8 cellular contexts compared by ENCODE assay signal in the genomic region with DNA sequence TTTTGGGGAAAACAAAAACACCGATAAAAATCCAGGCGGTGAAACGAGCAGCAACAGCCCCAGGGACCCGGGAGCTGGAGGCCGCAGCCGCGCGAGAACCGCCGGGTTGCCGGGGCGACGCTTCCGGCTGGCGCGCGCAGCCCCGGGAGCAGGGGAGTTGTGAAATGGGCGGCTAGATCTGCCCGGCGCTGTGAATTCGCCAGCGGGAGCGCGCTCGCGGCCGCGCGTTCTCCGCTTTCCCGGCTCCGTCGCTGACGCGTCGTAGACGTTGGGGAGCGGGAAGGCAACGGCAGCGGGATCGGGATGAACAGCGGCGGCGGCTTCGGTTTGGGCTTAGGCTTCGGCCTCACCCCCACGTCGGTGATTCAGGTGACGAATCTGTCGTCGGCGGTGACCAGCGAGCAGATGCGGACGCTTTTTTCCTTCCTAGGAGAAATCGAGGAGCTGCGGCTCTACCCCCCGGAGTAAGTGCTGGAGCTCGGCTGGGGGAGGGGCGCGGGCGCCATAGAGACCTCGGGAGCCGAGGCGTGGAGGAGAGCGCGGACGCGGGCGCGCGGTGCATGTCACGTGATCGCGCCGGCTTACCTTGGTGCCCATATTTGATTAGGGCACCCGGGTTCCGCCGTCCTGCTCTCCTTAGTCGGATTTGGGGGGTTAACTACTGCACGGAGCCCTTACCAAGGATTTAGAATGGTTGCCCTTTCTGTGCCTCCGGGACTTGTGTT. TPM values are rescaled to one million over a fixed set of nuclear protein-coding genes. Genes with fewer than 3 reads are reported as not detected.
A peak's percentile ranks its signal among the peaks of the same experiment; 100 is the strongest.
DNase-seq lines count a peak whose midpoint lies in the region; ATAC-seq and TF ChIP-seq lines count a peak whose summit lies in the region.

Gene SREK1, plus strand, starts transcription at position 227 of the 725 bp plus-strand sequence. Its CDS starts 77 bp downstream, at position 304.

- no peaks in the 10 kb centered on the region for H3K9me3 ChIP-seq in fibroblast of lung (ENCODE audit: control insufficient read depth, insufficient read depth, low read depth, low read length)
- no peaks in the 10 kb centered on the region for H3K9me3 ChIP-seq in naive thymus-derived CD4-positive, alpha-beta T cell (ENCODE audit: control insufficient read depth in 2 of 3, low read length in 3 of 3)

- TF ChIP-seq CTCF in RWPE1 (conservative IDR thresholded peaks at IDR 0.05; ENCODE audit: low read depth) = no peak
- no peak for TF ChIP-seq CTCF in fibroblast of lung (conservative IDR thresholded peaks at IDR 0.05 in 1 of 2, IDR thresholded peaks at IDR 0.05 in 1 of 2; ENCODE audit: low read depth in 1 of 2, low read length in 2 of 2)

- H3K9ac ChIP-seq in fibroblast of lung (ENCODE audit: insufficient read depth, low read length) = peak within 1 kb of the TSS; percentile 99

- no peaks in the 10 kb centered on the region for H3K27me3 Mint-ChIP-seq in activated T-helper 17 cell treated with anti-CD3 and anti-CD28 coated beads, Interleukin-2, amount 50 U/mL, for 72 hours
- H3K27me3 Mint-ChIP-seq in naive thymus-derived CD4-positive, alpha-beta T cell = no peaks in the 10 kb centered on the region
- no peaks in the 10 kb centered on the region for H3K27me3 Mint-ChIP-seq in stimulated activated memory B cell treated with anti-CD40 and anti-IgM and Interleukin-4, amounts not matched to agents 10 μg/mL and 1 μg/mL and 100 μg/mL, for 72 hours

- intact Hi-C loops in naive thymus-derived CD4-positive, alpha-beta T cell (cut with micrococcal nuclease) = loop anchor here (1.0 to 10.0 kb wide), 14 partner anchors 17 to 1377 kb away; partner anchors contain the start of genes CENPK (in 2 of the 2), PPWD1 (in 2 of the 2), TRIM23 (in 2 of the 2) and CWC27 (in 1 of the 2)

- DNase-seq in Daoy (ENCODE audit: low read depth) (peak; percentile 96), GOT3 (lab: John Stamatoyannopoulos, UW) (peak; percentile 81), LHCN-M2 (ENCODE audit: low read depth) (peak; percentile 93), RWPE1 (ENCODE audit: low spot score) (peak; percentile 99), fibroblast of lung (ENCODE audit: low read depth in 2 of 2) (peak; percentile 91 to 94)
- DNase-seq in naive thymus-derived CD4-positive, alpha-beta T cell = peak; percentile 84 to 90 (median 89)

- peaks cover 10% of the 10 kb centered on the region for H3K4me1 Mint-ChIP-seq in activated T-helper 17 cell treated with anti-CD3 and anti-CD28 coated beads, Interleukin-2, amount 50 U/mL, for 72 hours
- H3K4me1 Mint-ChIP-seq in naive thymus-derived CD4-positive, alpha-beta T cell = peaks cover 22 to 60% (median 47%) of the 10 kb centered on the region in 7 donors
- peaks cover 24% of the 10 kb centered on the region for H3K4me1 Mint-ChIP-seq in stimulated activated memory B cell treated with anti-CD40 and anti-IgM and Interleukin-4, amounts not matched to agents 10 μg/mL and 1 μg/mL and 100 μg/mL, for 72 hours

- peak within 1 kb of the TSS; percentile 97 for H3K4me3 Mint-ChIP-seq in activated T-helper 17 cell treated with anti-CD3 and anti-CD28 coated beads, Interleukin-2, amount 50 U/mL, for 72 hours
- peak within 1 kb of the TSS; percentile 91 to 100 (median 98) for H3K4me3 Mint-ChIP-seq in naive thymus-derived CD4-positive, alpha-beta T cell
- peak within 1 kb of the TSS; percentile 94 for H3K4me3 Mint-ChIP-seq in stimulated activated memory B cell treated with anti-CD40 and anti-IgM and Interleukin-4, amounts not matched to agents 10 μg/mL and 1 μg/mL and 100 μg/mL, for 72 hours

- CTCF ChIA-PET in RWPE1 (lab: Yijun Ruan, JAX) = interaction anchor here (0.5 to 0.6 kb wide), 2 partner anchors 14 to 1508 kb away, joined by 3 to 4 read pairs; no protein-coding TSS in a partner anchor
- CTCF ChIA-PET in naive thymus-derived CD4-positive, alpha-beta T cell (lab: Charles Lee) = no interaction called here

- peaks cover 2% of the 10 kb centered on the region for H4K20me1 ChIP-seq in fibroblast of lung (ENCODE audit: control insufficient read depth, extremely low read depth, insufficient read depth, low read length)

- H3K9me3 Mint-ChIP-seq in activated T-helper 17 cell treated with anti-CD3 and anti-CD28 coated beads, Interleukin-2, amount 50 U/mL, for 72 hours = no peaks in the 10 kb centered on the region
- peaks cover 0 to 7% (median 0%) of the 10 kb centered on the region in 11 donors for H3K9me3 Mint-ChIP-seq in naive thymus-derived CD4-positive, alpha-beta T cell
- no peaks in the 10 kb centered on the region for H3K9me3 Mint-ChIP-seq in stimulated activated memory B cell treated with anti-CD40 and anti-IgM and Interleukin-4, amounts not matched to agents 10 μg/mL and 1 μg/mL and 100 μg/mL, for 72 hours

- H3K4me2 ChIP-seq in fibroblast of lung (ENCODE audit: extremely low read depth, insufficient read depth, low read length) = peak within 1 kb of the TSS; percentile 95

- H3K4me3 ChIP-seq in fibroblast of lung (replicated peaks in 1 of 4; ENCODE audit: control extremely low read depth in 1 of 4, insufficient read depth in 1 of 4, low read depth in 3 of 4, low read length in 4 of 4) = peak within 1 kb of the TSS; percentile 80 to 95 (median 92)
- H3K4me3 ChIP-seq in naive thymus-derived CD4-positive, alpha-beta T cell (ENCODE audit: low read length) = peak within 1 kb of the TSS; percentile 80

- peak within 1 kb of the TSS; percentile 99 for H3K27ac Mint-ChIP-seq in activated T-helper 17 cell treated with anti-CD3 and anti-CD28 coated beads, Interleukin-2, amount 50 U/mL, for 72 hours
- H3K27ac Mint-ChIP-seq in naive thymus-derived CD4-positive, alpha-beta T cell = peak within 1 kb of the TSS; percentile 99 to 100 (median 100)
- H3K27ac Mint-ChIP-seq in stimulated activated memory B cell treated with anti-CD40 and anti-IgM and Interleukin-4, amounts not matched to agents 10 μg/mL and 1 μg/mL and 100 μg/mL, for 72 hours = peak within 1 kb of the TSS; percentile 99

- H3K27me3 ChIP-seq in fibroblast of lung (ENCODE audit: control insufficient read depth, insufficient read depth, low read length) = no peaks in the 10 kb centered on the region
- no peaks in the 10 kb centered on the region for H3K27me3 ChIP-seq in naive thymus-derived CD4-positive, alpha-beta T cell (ENCODE audit: control insufficient read depth in 2 of 2, insufficient read depth in 2 of 2, low read length in 2 of 2)

- POLR2A ChIA-PET in RWPE1 (lab: Yijun Ruan, JAX; ENCODE audit: low non-redundant PET) = interaction anchor here (0.6 to 0.7 kb wide), 2 partner anchors 13 to 15 kb away, joined by 3 read pairs; no protein-coding TSS in a partner anchor
- POLR2A ChIA-PET in naive thymus-derived CD4-positive, alpha-beta T cell (lab: Charles Lee) = interaction anchor here (0.6 to 3.0 kb wide), 14 partner anchors 9 to 581 kb away, joined by 3 to 26 read pairs (median 4); partner anchors contain the start of genes CENPK, NLN, PPWD1 and SGTB

- H3K36me3 Mint-ChIP-seq in activated T-helper 17 cell treated with anti-CD3 and anti-CD28 coated beads, Interleukin-2, amount 50 U/mL, for 72 hours (ENCODE audit: low read depth) = peaks cover 31% of the 10 kb centered on the region
- peaks cover 0 to 8% (median 5%) of the 10 kb centered on the region in 5 donors for H3K36me3 Mint-ChIP-seq in naive thymus-derived CD4-positive, alpha-beta T cell
- H3K36me3 Mint-ChIP-seq in stimulated activated memory B cell treated with anti-CD40 and anti-IgM and Interleukin-4, amounts not matched to agents 10 μg/mL and 1 μg/mL and 100 μg/mL, for 72 hours = no peaks in the 10 kb centered on the region

- ATAC-seq in activated T-helper 17 cell treated with anti-CD3 and anti-CD28 coated beads, Interleukin-2, amount 50 U/mL, for 72 hours (replicated peaks) = peak; percentile 90
- peak; percentile 91 for ATAC-seq in naive thymus-derived CD4-positive, alpha-beta T cell
- peak; percentile 96 for ATAC-seq in stimulated activated memory B cell treated with anti-CD40 and anti-IgM and Interleukin-4, amounts not matched to agents 10 μg/mL and 1 μg/mL and 100 μg/mL, for 72 hours

- peaks cover 46% of the 10 kb centered on the region for H3K79me2 ChIP-seq in fibroblast of lung (ENCODE audit: control insufficient read depth, insufficient read depth, low read length)

- peak within 1 kb of the TSS; percentile 90 for H2AFZ ChIP-seq in fibroblast of lung (ENCODE audit: low read length)

- H3K36me3 ChIP-seq in fibroblast of lung (ENCODE audit: control insufficient read depth, insufficient read depth, low read length) = no peaks in the 10 kb centered on the region
- H3K36me3 ChIP-seq in naive thymus-derived CD4-positive, alpha-beta T cell (ENCODE audit: control insufficient read depth in 2 of 3, insufficient read depth in 3 of 3, low read length in 3 of 3) = peaks cover 0 to 10% (median 0%) of the 10 kb centered on the region in 3 experiments

- H3K27ac ChIP-seq in RWPE1 (peak within 1 kb of the TSS; percentile 98), fibroblast of lung (ENCODE audit: insufficient read depth, low read length) (peak within 1 kb of the TSS; percentile 99)
- H3K27ac ChIP-seq in naive thymus-derived CD4-positive, alpha-beta T cell (ENCODE audit: low read depth, low read length) = peak within 1 kb of the TSS; percentile 98

- peaks cover 4% of the 10 kb centered on the region for H3K4me1 ChIP-seq in fibroblast of lung (ENCODE audit: control insufficient read depth, extremely low read depth, insufficient read depth, low read length)
- H3K4me1 ChIP-seq in naive thymus-derived CD4-positive, alpha-beta T cell (ENCODE audit: control insufficient read depth in 2 of 2, insufficient read depth in 2 of 2, low read length in 2 of 2) = peaks cover 21 to 34% of the 10 kb centered on the region in 2 donors

RNA-seq across cellular contexts. Expression of gene SREK1, which starts in this region (rescaled TPM):
- 37.2 and 49.1 TPM in 2 replicates for total RNA-seq in Daoy (2014; rRNA removed; shearing (Covaris generic))
- 37.4 and 39.7 TPM in 2 replicates for total RNA-seq in LHCN-M2 (2014; rRNA removed)
- 18.0 TPM for polyA plus RNA-seq in LHCN-M2 (2012)
- 10 to 100 TPM; 60.0 to 72.4 TPM for total RNA-seq in activated T-helper 17 cell treated with anti-CD3 and anti-CD28 coated beads, Interleukin-2, amount 50 U/mL, for 72 hours
- total RNA-seq in fibroblast of lung = 52.4 and 94.5 TPM in 2 replicates
- polyA plus RNA-seq in fibroblast of lung = 22.9 and 28.4 TPM in 2 replicates
- 28.7 and 30.7 TPM in 2 replicates for polyA plus RNA-seq in fibroblast of lung (2012)
- polyA minus RNA-seq in fibroblast of lung (ENCODE audit: low replicate concordance) = 10.6 and 20.9 TPM in 2 replicates
- 100 to 1,000 TPM in 2 of 5 experiments, 10 to 100 TPM in 3; 68.2 to 143 (median 85.8) TPM for total RNA-seq in naive thymus-derived CD4-positive, alpha-beta T cell
- 10 to 100 TPM; 16.2 to 24.8 TPM for polyA plus RNA-seq in naive thymus-derived CD4-positive, alpha-beta T cell

Comparison
In these comparisons a context has a peak if more than half of its experiments do, and no peak if none do; other contexts are left out.
1. Peak in every context shown above with its lines: DNase-seq, ATAC-seq, H3K4me3 ChIP-seq and H3K27ac ChIP-seq.